ENCODE assay signal across 8 cellular contexts in the genomic region with DNA sequence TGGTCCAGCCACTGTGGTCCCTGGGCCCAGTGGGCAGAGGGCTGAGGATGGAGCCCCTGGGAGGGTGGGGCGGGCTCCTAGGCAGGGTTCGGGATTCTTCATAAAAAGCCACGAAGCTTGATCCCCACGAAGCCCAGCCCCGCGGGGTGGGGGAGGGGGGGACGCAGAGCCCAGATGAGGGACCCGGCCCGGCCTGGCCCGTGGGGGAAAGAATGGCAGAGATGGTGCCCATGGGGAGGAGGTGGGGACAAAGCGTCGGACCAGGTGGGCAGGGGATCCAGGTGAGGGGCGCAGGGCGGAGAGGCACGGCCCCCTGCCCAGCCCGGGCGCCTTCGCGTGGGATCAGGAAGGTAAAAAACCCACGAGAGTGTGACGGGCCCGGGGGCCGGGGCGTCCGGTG. TPM values are rescaled to one million over a fixed set of nuclear protein-coding genes. Genes with fewer than 3 reads are reported as not detected.
DNase-seq lines count a peak whose midpoint lies in the region; ATAC-seq and TF ChIP-seq lines count a peak whose summit lies in the region.

No MANE protein-coding gene starts in this region.

- intact Hi-C loops in left cardiac atrium (cut with DNase I) = loop anchor here in 1 of 2 donors (10.0 kb wide), 1 partner anchor 119 kb away; a partner anchor contains a TSS

- TF ChIP-seq CTCF in VCaP (conservative IDR thresholded peaks at IDR 0.05) = no peak

- DNase-seq in left cardiac atrium (no peak), skeletal muscle cell (ENCODE audit: low read depth) (no peak), NCI-H1436 treated with DMSO at 0.1 percent for 48 hours (lab: John Stamatoyannopoulos, UW) (no peak), left lobe of liver (ENCODE audit: low spot score) (no peak), COLO829 (ENCODE audit: low spot score) (no peak)

- H3K27ac ChIP-seq in VCaP = peak overlapping the region; percentile 92

- ATAC-seq in GM18867 (IDR thresholded peaks at IDR 0.05; ENCODE audit: unreplicated experiment) (peak; percentile 6), left cardiac atrium (peak; percentile 9 to 10), left lobe of liver (no peak), HG03432 (IDR thresholded peaks at IDR 0.05; ENCODE audit: unreplicated experiment) (no peak)

- H3K4me3 ChIP-seq in skeletal muscle cell (ENCODE audit: low read depth, low read length) = peak overlapping the region; percentile 73

RNA-seq across cellular contexts. Expression of a gene that starts 6.0 kb away (rescaled TPM):
- total RNA-seq in left cardiac atrium (10 to 100 TPM; 40.0 to 68.2 TPM), left lobe of liver (32.0 TPM)

Comparison
In these comparisons a context has a peak if more than half of its experiments do, and no peak if none do; other contexts are left out.
1. ATAC-seq: peak in GM18867 (single experiment) and left cardiac atrium (2 of 2); none in left lobe of liver (single experiment) and HG03432 (single experiment).